In the genomic region with DNA sequence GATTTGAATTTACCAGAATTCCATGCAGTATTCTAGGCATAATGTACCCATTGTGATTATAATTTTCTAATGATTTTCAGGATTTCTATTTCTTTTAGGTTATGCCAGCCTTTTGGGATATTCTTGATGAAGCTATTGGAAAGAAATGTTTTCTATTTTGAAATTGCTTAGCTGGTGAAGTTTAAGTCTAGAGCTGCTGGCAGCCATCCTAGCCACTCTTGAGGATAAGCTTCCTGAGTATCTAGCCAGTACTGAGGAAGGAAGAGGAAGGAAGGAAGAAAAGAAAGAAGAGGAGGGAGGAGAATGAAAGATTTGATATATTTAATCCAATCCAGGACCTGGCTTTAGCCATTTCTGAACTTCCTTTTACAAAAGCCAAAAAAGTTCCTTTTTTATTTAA, we compare ENCODE assay signal across 16 cellular contexts.
"Had no signal": no experiment of that assay in that cellular context is flagged by ENCODE, and none has a peak within 500 bp of the region (broad histone marks: within the 10 kb centered on the region; RNA-seq: fewer than 3 reads in every experiment).

No MANE protein-coding gene starts in this region.

- H3K9me3 ChIP-seq: esophagus muscularis mucosa, heart left ventricle, neutrophil, psoas muscle, transverse colon had no signal

- H3K27ac ChIP-seq: epithelial cell of prostate, esophagus muscularis mucosa, heart left ventricle, neutrophil, psoas muscle, transverse colon had no signal

- FAIRE-seq: endometrium, frontal cortex, small intestine had no signal

- H3K36me3 ChIP-seq: esophagus muscularis mucosa, heart left ventricle, neutrophil, transverse colon had no signal

- H3K27me3 ChIP-seq: esophagus muscularis mucosa, heart left ventricle, neutrophil, transverse colon had no signal

- H3K4me1 ChIP-seq: psoas muscle had no signal

- DNase-seq: effector memory CD4-positive, alpha-beta T cell; heart left ventricle; hippocampal formation; left colon; naive thymus-derived CD4-positive, alpha-beta T cell; psoas muscle; small intestine; stimulated activated CD4-positive, alpha-beta T cell treated with anti-CD3 and anti-CD28 coated beads, Interleukin-12 subunit alpha, Interleukin-12 subunit beta, amount 100 ng/mL, for 4 hours; stimulated activated naive CD8-positive, alpha-beta T cell treated with anti-CD3 and anti-CD28 coated beads, Interleukin-15, Interleukin-2, amounts not matched to agents 100 U/mL and 50 U/mL, for 24 hours; transverse colon had no signal

- H3K4me3 ChIP-seq: esophagus muscularis mucosa, heart left ventricle, psoas muscle, transverse colon had no signal

- H3K27ac Mint-ChIP-seq: naive thymus-derived CD4-positive, alpha-beta T cell had no signal

- H3K9me3 Mint-ChIP-seq: central memory CD8-positive, alpha-beta T cell; naive thymus-derived CD4-positive, alpha-beta T cell had no signal

- H3K36me3 Mint-ChIP-seq: naive thymus-derived CD4-positive, alpha-beta T cell had no signal

- H3K4me1 Mint-ChIP-seq: central memory CD8-positive, alpha-beta T cell had no signal

- H3K4me3 Mint-ChIP-seq: central memory CD8-positive, alpha-beta T cell; naive thymus-derived CD4-positive, alpha-beta T cell had no signal

- ATAC-seq: heart left ventricle; left colon; naive thymus-derived CD4-positive, alpha-beta T cell; psoas muscle; stimulated activated naive CD8-positive, alpha-beta T cell treated with anti-CD3 and anti-CD28 coated beads, Interleukin-15, Interleukin-2, amounts not matched to agents 100 U/mL and 50 U/mL, for 24 hours had no signal
